20 cellular contexts compared by ENCODE assay signal in the genomic region with DNA sequence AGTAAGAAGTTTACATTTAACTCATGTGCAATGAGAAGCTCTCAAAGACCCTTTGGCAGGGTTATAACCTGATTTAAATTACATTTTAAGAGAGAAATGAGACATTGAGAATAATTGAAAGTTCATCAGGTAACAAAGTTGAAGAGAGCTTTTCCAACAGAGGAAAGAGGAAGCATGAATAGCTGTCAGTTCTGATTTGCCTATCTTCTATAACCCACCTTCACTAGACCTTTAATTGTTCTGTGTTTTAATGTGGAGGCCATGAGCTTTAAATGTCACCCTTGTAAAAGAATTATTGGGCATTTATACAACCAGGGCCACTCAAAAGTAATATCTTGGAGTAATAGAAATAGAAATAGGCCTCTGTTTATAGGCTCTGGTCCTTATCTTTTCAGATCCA. TPM values are rescaled to one million over a fixed set of nuclear protein-coding genes. Genes with fewer than 3 reads are reported as not detected.
DNase-seq lines count a peak whose midpoint lies in the region; ATAC-seq and TF ChIP-seq lines count a peak whose summit lies in the region.
"Had no signal": no experiment of that assay in that cellular context is flagged by ENCODE, and none has a peak within 500 bp of the region (broad histone marks: within the 10 kb centered on the region; RNA-seq: fewer than 3 reads in every experiment).

No MANE protein-coding gene starts in this region.

- no peak overlapping the region for H2AFZ ChIP-seq in OCI-LY3 (ENCODE audit: low read depth, low read length)
- no peak overlapping the region for H2AFZ ChIP-seq in hepatocyte

- ATAC-seq in stimulated activated memory B cell treated with anti-CD40 and anti-IgM and Interleukin-4, amounts not matched to agents 10 μg/mL and 1 μg/mL and 100 μg/mL, for 72 hours: peak; percentile 58
- no peak for ATAC-seq in HG03095 (IDR thresholded peaks at IDR 0.05; ENCODE audit: unreplicated experiment)
- ATAC-seq: HCT116 had no signal

- H3K27me3 Mint-ChIP-seq in IgD-negative memory B cell: peaks cover 2% of the 10 kb centered on the region
- no peaks in the 10 kb centered on the region for H3K27me3 Mint-ChIP-seq in stimulated activated memory B cell treated with anti-CD40 and anti-IgM and Interleukin-4, amounts not matched to agents 10 μg/mL and 1 μg/mL and 100 μg/mL, for 72 hours

- H4K20me1 ChIP-seq in OCI-LY3 (ENCODE audit: insufficient read depth, low read length): no peaks in the 10 kb centered on the region
- no peaks in the 10 kb centered on the region for H4K20me1 ChIP-seq in hepatocyte (ENCODE audit: insufficient read depth, poor library complexity, severe bottlenecking)

- no peaks in the 10 kb centered on the region for H3K36me3 ChIP-seq in OCI-LY3 (replicated peaks; ENCODE audit: low read depth, low read length)
- no peaks in the 10 kb centered on the region for H3K36me3 ChIP-seq in ascending aorta
- no peaks in the 10 kb centered on the region for H3K36me3 ChIP-seq in hepatocyte (replicated peaks; ENCODE audit: insufficient read depth, low read depth)
- H3K36me3 ChIP-seq in esophagus muscularis mucosa: no peaks in the 10 kb centered on the region

- H3K27me3 ChIP-seq in OCI-LY3 (ENCODE audit: low read depth, low read length) (peaks cover 36% of the 10 kb centered on the region), ascending aorta (no peaks in the 10 kb centered on the region), hepatocyte (no peaks in the 10 kb centered on the region), esophagus muscularis mucosa (no peaks in the 10 kb centered on the region)

- TF ChIP-seq POLR2A in esophagus muscularis mucosa (IDR thresholded peaks at IDR 0.05; ENCODE audit: low read depth): no peak

- H3K4me1 ChIP-seq in OCI-LY3 (ENCODE audit: low read length) (peaks cover 43% of the 10 kb centered on the region), ascending aorta (no peaks in the 10 kb centered on the region), hepatocyte (ENCODE audit: insufficient read depth) (no peaks in the 10 kb centered on the region), esophagus muscularis mucosa (no peaks in the 10 kb centered on the region)

- H3K27ac ChIP-seq in OCI-LY3 (ENCODE audit: low read length): no peak overlapping the region
- H3K27ac ChIP-seq in ascending aorta: no peak overlapping the region
- H3K27ac ChIP-seq in hepatocyte: no peak overlapping the region
- no peak overlapping the region for H3K27ac ChIP-seq in esophagus muscularis mucosa (replicated peaks in 1 of 4)
- H3K27ac ChIP-seq: C4-2B had no signal

- H3K4me1 Mint-ChIP-seq in IgD-negative memory B cell: peaks cover 32 to 45% (median 40%) of the 10 kb centered on the region in 3 donors
- H3K4me1 Mint-ChIP-seq in stimulated activated memory B cell treated with anti-CD40 and anti-IgM and Interleukin-4, amounts not matched to agents 10 μg/mL and 1 μg/mL and 100 μg/mL, for 72 hours: peaks cover 48% of the 10 kb centered on the region

- H3K79me2 ChIP-seq in OCI-LY3 (ENCODE audit: low read length) (no peaks in the 10 kb centered on the region), hepatocyte (no peaks in the 10 kb centered on the region)

- H3K4me3 ChIP-seq in OCI-LY3 (ENCODE audit: low read length) (no peak overlapping the region), ascending aorta (no peak overlapping the region), hepatocyte (no peak overlapping the region), esophagus muscularis mucosa (no peak overlapping the region)

- H3K9me3 ChIP-seq in OCI-LY3 (ENCODE audit: insufficient read depth, low read length) (no peaks in the 10 kb centered on the region), ascending aorta (no peaks in the 10 kb centered on the region), hepatocyte (ENCODE audit: low read depth) (no peaks in the 10 kb centered on the region), esophagus muscularis mucosa (no peaks in the 10 kb centered on the region)
- H3K9me3 ChIP-seq: Caco-2 had no signal

- no peak for TF ChIP-seq CTCF in OCI-LY3 (IDR thresholded peaks at IDR 0.05; ENCODE audit: low read depth, low read length)
- no peak for TF ChIP-seq CTCF in ascending aorta (IDR thresholded peaks at IDR 0.05)
- TF ChIP-seq CTCF in hepatocyte (IDR thresholded peaks at IDR 0.05; ENCODE audit: poor library complexity): no peak
- TF ChIP-seq CTCF in esophagus muscularis mucosa (IDR thresholded peaks at IDR 0.05): no peak

- intact Hi-C loops in ascending aorta (cut with DNase I): no loop called here
- intact Hi-C loops in esophagus muscularis mucosa (cut with DNase I): no loop called here

- no peaks in the 10 kb centered on the region for H3K9me2 ChIP-seq in hepatocyte (replicated peaks; ENCODE audit: insufficient read depth)

- H3K27ac Mint-ChIP-seq in IgD-negative memory B cell: no peak overlapping the region
- H3K27ac Mint-ChIP-seq in stimulated activated memory B cell treated with anti-CD40 and anti-IgM and Interleukin-4, amounts not matched to agents 10 μg/mL and 1 μg/mL and 100 μg/mL, for 72 hours: peak overlapping the region; percentile 43
- H3K27ac Mint-ChIP-seq: CD4-positive, alpha-beta T cell; HFFc6 had no signal

- H3K4me2 ChIP-seq in OCI-LY3 (ENCODE audit: low read length): peak overlapping the region; percentile 19
- H3K4me2 ChIP-seq in hepatocyte: no peak overlapping the region

- H3K36me3 Mint-ChIP-seq in IgD-negative memory B cell: no peaks in the 10 kb centered on the region
- no peaks in the 10 kb centered on the region for H3K36me3 Mint-ChIP-seq in stimulated activated memory B cell treated with anti-CD40 and anti-IgM and Interleukin-4, amounts not matched to agents 10 μg/mL and 1 μg/mL and 100 μg/mL, for 72 hours

- TF ChIP-seq EP300 in esophagus muscularis mucosa (IDR thresholded peaks at IDR 0.05): no peak

- H3K9ac ChIP-seq in OCI-LY3 (ENCODE audit: low read length): no peak overlapping the region

- H3K9me3 Mint-ChIP-seq in IgD-negative memory B cell: no peaks in the 10 kb centered on the region
- H3K9me3 Mint-ChIP-seq in stimulated activated memory B cell treated with anti-CD40 and anti-IgM and Interleukin-4, amounts not matched to agents 10 μg/mL and 1 μg/mL and 100 μg/mL, for 72 hours: no peaks in the 10 kb centered on the region
- H3K9me3 Mint-ChIP-seq: CD4-positive, alpha-beta T cell had no signal

- DNase-seq in germinal center (ENCODE audit: low spot score) (peak; percentile 29), ascending aorta (ENCODE audit: low spot score in 2 of 2) (no peak), hepatocyte (ENCODE audit: low spot score) (no peak), esophagus muscularis mucosa (ENCODE audit: extremely low spot score) (no peak)
- DNase-seq: ACHN; Caco-2; CD4-positive, alpha-beta T cell; GF-D8; GOT3; H7; HFFc6; IMR-90 had no signal

- peak overlapping the region in 3 of 4 donors; percentile 24 to 64 (median 49) for H3K4me3 Mint-ChIP-seq in IgD-negative memory B cell
- H3K4me3 Mint-ChIP-seq in stimulated activated memory B cell treated with anti-CD40 and anti-IgM and Interleukin-4, amounts not matched to agents 10 μg/mL and 1 μg/mL and 100 μg/mL, for 72 hours: no peak overlapping the region
- H3K4me3 Mint-ChIP-seq: CD4-positive, alpha-beta T cell; HFFc6 had no signal

RNA-seq across cellular contexts. Expression of a gene that starts 9.3 kb away (rescaled TPM):
- polyA plus RNA-seq in IgD-negative memory B cell (141 TPM), hepatocyte (not detected in 2 replicates)
- total RNA-seq in ascending aorta (not detected), hepatocyte (not detected in 2 replicates), esophagus muscularis mucosa (under 1 TPM in 1 of 4 donors, not detected in 3; 0.66 TPM)
- total RNA-seq: Caco-2, Daoy, H7, HFFc6, IMR-90 had no signal
- polyA plus RNA-seq: BJ, IMR-90 had no signal

RNA-seq across cellular contexts. Expression of a gene that starts 12.4 kb away (rescaled TPM):
- not detected for polyA plus RNA-seq in IgD-negative memory B cell
- total RNA-seq in ascending aorta: not detected
- not detected in 2 replicates for total RNA-seq in hepatocyte
- not detected in 2 replicates for polyA plus RNA-seq in hepatocyte
- 1 to 10 TPM in 1 of 4 donors, not detected in 3; 1.2 TPM for total RNA-seq in esophagus muscularis mucosa
- total RNA-seq: Caco-2; CD4-positive, alpha-beta T cell; Daoy; H7; HFFc6; IMR-90 had no signal
- polyA plus RNA-seq: BJ, IMR-90 had no signal

RNA-seq across cellular contexts. Expression of a gene that starts 52.3 kb away (rescaled TPM):
- 52.3 TPM for polyA plus RNA-seq in IgD-negative memory B cell
- total RNA-seq in ascending aorta: not detected
- total RNA-seq in hepatocyte: 0.13 TPM in 1 of 2 replicates, not detected in the other
- polyA plus RNA-seq in hepatocyte: not detected in 2 replicates
- under 1 TPM in 1 of 4 donors, not detected in 3; 0.50 TPM for total RNA-seq in esophagus muscularis mucosa
- total RNA-seq: Caco-2, Daoy, H7, HFFc6, IMR-90 had no signal
- polyA plus RNA-seq: BJ, IMR-90 had no signal
